8 cellular contexts compared by ENCODE assay signal in the genomic region with DNA sequence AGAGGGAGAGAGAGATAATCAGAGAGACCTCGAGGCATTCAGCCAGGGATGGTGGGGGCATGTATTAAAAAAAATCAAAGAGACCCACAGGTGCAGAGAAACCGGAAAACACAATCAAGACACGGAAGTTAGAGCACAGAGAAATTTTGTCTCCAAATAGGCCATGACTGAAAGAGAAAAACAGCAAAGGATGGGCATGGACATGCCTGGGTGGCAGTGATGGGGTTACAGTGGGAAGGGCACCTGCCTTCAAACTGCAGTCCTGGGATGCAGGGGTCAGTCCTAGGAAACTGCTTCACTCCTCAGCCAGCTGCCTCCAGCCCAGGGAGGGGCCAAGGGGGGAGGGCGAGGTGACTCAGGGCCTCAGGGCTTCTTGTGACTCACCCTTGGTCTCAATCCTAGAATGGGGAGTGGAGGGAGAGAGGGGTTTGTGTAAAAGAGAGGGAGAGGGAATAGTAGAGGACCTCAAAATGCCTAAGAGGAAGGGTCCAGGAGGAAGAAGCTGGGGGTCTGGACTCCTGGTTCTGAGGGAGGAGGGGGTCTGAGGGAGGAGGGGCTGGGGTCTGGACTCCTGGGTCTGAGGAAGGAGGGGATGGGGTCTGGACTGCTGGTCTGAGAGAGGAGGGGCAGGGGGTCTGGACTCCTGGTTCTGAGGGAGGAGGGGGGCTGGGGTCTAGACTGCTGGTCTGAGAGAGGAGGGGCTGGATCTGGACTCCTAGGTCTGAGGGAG. TPM values are rescaled to one million over a fixed set of nuclear protein-coding genes. Genes with fewer than 3 reads are reported as not detected.
DNase-seq lines count a peak whose midpoint lies in the region; ATAC-seq, FAIRE-seq and TF ChIP-seq lines count a peak whose summit lies in the region.

No MANE protein-coding gene starts in this region.

- H3K27ac ChIP-seq in CD4-positive, alpha-beta memory T cell (ENCODE audit: low read depth, low read length), result peak overlapping the region; percentile 46
- H3K27ac ChIP-seq in esophagus (ENCODE audit: low read depth in 2 of 2, low read length in 1 of 2), result peak overlapping the region; percentile 40 to 69

- H2AFZ ChIP-seq in Loucy (ENCODE audit: low read length), result peak overlapping the region; percentile 32

- CTCF ChIA-PET in CD4-positive, alpha-beta memory T cell (lab: Charles Lee; ENCODE audit: partially characterized antibody), result interaction anchor here (0.6 to 4.3 kb wide), 10 partner anchors 8 to 116 kb away, joined by 3 to 65 read pairs (median 4); partner anchors contain the start of gene SMG9
- CTCF ChIA-PET in activated CD8-positive, alpha-beta T cell treated with anti-CD3 and anti-CD28 coated beads for 36 hours (lab: Charles Lee), result interaction anchor here (0.6 to 2.1 kb wide), 14 partner anchors 8 to 265 kb away, joined by 3 to 26 read pairs (median 4); partner anchors contain the start of genes PLAUR and SMG9

- ATAC-seq in activated CD8-positive, alpha-beta T cell treated with anti-CD3 and anti-CD28 coated beads for 36 hours, result peak; percentile 37
- ATAC-seq in GM19351 (IDR thresholded peaks at IDR 0.05; ENCODE audit: unreplicated experiment), result no peak

- FAIRE-seq in D721Med (lab: Jason Lieb, UNC), result no peak

- TF ChIP-seq CTCF in Loucy (conservative IDR thresholded peaks at IDR 0.05; ENCODE audit: low read length), result no peak
- TF ChIP-seq CTCF in activated CD8-positive, alpha-beta T cell treated with anti-CD3 and anti-CD28 coated beads for 36 hours (IDR thresholded peaks at IDR 0.05), result no peak
- TF ChIP-seq CTCF in D721Med (IDR thresholded peaks at IDR 0.05; ENCODE audit: insufficient read depth, missing control alignments), result no peak
- TF ChIP-seq CTCF in nephron progenitor cell (IDR thresholded peaks at IDR 0.05), result no peak

- peaks cover 54% of the 10 kb centered on the region for H3K4me1 ChIP-seq in CD4-positive, alpha-beta memory T cell (ENCODE audit: insufficient read depth, low read length)
- H3K4me1 ChIP-seq in Loucy (ENCODE audit: insufficient read depth, low read length, poor library complexity, severe bottlenecking), result peaks cover 37% of the 10 kb centered on the region
- H3K4me1 ChIP-seq in esophagus (ENCODE audit: control insufficient read depth in 2 of 2, insufficient read depth in 2 of 2, low read length in 1 of 2), result peaks cover 5 to 30% of the 10 kb centered on the region in 2 donors

- H3K4me3 Mint-ChIP-seq in CD4-positive, alpha-beta memory T cell, result peak overlapping the region; percentile 65 to 86 (median 78)
- peak overlapping the region; percentile 67 for H3K4me3 Mint-ChIP-seq in activated CD8-positive, alpha-beta T cell treated with anti-CD3 and anti-CD28 coated beads for 36 hours
- no peak overlapping the region for H3K4me3 Mint-ChIP-seq in nephron progenitor cell

- peak; percentile 45 to 76 (median 54) for DNase-seq in CD4-positive, alpha-beta memory T cell
- DNase-seq in activated CD8-positive, alpha-beta T cell treated with anti-CD3 and anti-CD28 coated beads for 36 hours, result peak; percentile 86
- peak; percentile 83 for DNase-seq in stimulated activated CD4-positive, alpha-beta T cell treated with anti-CD3 and anti-CD28 coated beads, Interleukin-15, amount 100 ng/mL, for 24 hours
- no peak for DNase-seq in D721Med (ENCODE audit: insufficient read length, low spot score)
- no peak for DNase-seq in nephron progenitor cell

- 30 to 42% methylated on average over 4 of the region's 4 CpGs for WGBS in esophagus, 2 donors

- no peaks in the 10 kb centered on the region for H3K36me3 ChIP-seq in CD4-positive, alpha-beta memory T cell (ENCODE audit: insufficient read depth, low read length)
- no peaks in the 10 kb centered on the region for H3K36me3 ChIP-seq in Loucy (ENCODE audit: insufficient read depth, low read length)
- H3K36me3 ChIP-seq in esophagus (ENCODE audit: control insufficient read depth in 2 of 2, insufficient read depth in 2 of 2, low read length in 1 of 2), result no peaks in the 10 kb centered on the region

- peaks cover 0 to 1% (median 0%) of the 10 kb centered on the region in 8 donors for H3K9me3 Mint-ChIP-seq in CD4-positive, alpha-beta memory T cell
- H3K9me3 Mint-ChIP-seq in activated CD8-positive, alpha-beta T cell treated with anti-CD3 and anti-CD28 coated beads for 36 hours, result peaks cover 2% of the 10 kb centered on the region
- H3K9me3 Mint-ChIP-seq in nephron progenitor cell, result no peaks in the 10 kb centered on the region

- H3K4me2 ChIP-seq in Loucy (ENCODE audit: low read depth, low read length, poor library complexity, severe bottlenecking), result peak overlapping the region; percentile 52

- POLR2A ChIA-PET in CD4-positive, alpha-beta memory T cell (lab: Charles Lee; ENCODE audit: partially characterized antibody), result interaction anchor here (0.8 to 2.3 kb wide), 9 partner anchors 9 to 230 kb away, joined by 3 to 22 read pairs (median 5); partner anchors contain the start of gene SMG9
- POLR2A ChIA-PET in activated CD8-positive, alpha-beta T cell treated with anti-CD3 and anti-CD28 coated beads for 36 hours (lab: Charles Lee), result interaction anchor here (0.9 to 1.3 kb wide), 7 partner anchors 8 to 41 kb away, joined by 3 to 5 read pairs (median 4); partner anchors contain the start of gene SMG9

- intact Hi-C loops in CD4-positive, alpha-beta memory T cell (cut with micrococcal nuclease), result loop anchor here (2.0 to 10.0 kb wide), 3 partner anchors 24 to 220 kb away; no protein-coding TSS in a partner anchor
- intact Hi-C loops in activated CD8-positive, alpha-beta T cell treated with anti-CD3 and anti-CD28 coated beads for 36 hours (cut with micrococcal nuclease), result loop anchor here (10.0 kb wide), 1 partner anchor 110 kb away; the partner anchor contains the start of gene PLAUR

- H3K4me3 ChIP-seq in CD4-positive, alpha-beta memory T cell (ENCODE audit: low read length in 2 of 2), result peak overlapping the region in 1 of 2 donors; percentile 7
- H3K4me3 ChIP-seq in Loucy (ENCODE audit: low read length, poor library complexity, severe bottlenecking), result peak overlapping the region; percentile 20
- no peak overlapping the region for H3K4me3 ChIP-seq in esophagus (ENCODE audit: low read depth in 1 of 2, low read length in 2 of 2)

- no peaks in the 10 kb centered on the region for H3F3A ChIP-seq in Loucy (ENCODE audit: low read depth)

- H4K20me1 ChIP-seq in Loucy (ENCODE audit: insufficient read depth, low read length, poor library complexity, severe bottlenecking), result no peaks in the 10 kb centered on the region

- H3K9me3 ChIP-seq in CD4-positive, alpha-beta memory T cell (ENCODE audit: control insufficient read depth in 1 of 2, low read length in 2 of 2), result no peaks in the 10 kb centered on the region
- H3K9me3 ChIP-seq in Loucy (ENCODE audit: insufficient read depth, low read depth, low read length) (no peaks in the 10 kb centered on the region), esophagus (ENCODE audit: control insufficient read depth in 2 of 2, insufficient read depth in 1 of 2, low read depth in 1 of 2, low read length in 1 of 2) (no peaks in the 10 kb centered on the region)

- H3K4me1 Mint-ChIP-seq in CD4-positive, alpha-beta memory T cell, result peaks cover 32 to 60% (median 43%) of the 10 kb centered on the region in 4 donors
- peaks cover 41% of the 10 kb centered on the region for H3K4me1 Mint-ChIP-seq in activated CD8-positive, alpha-beta T cell treated with anti-CD3 and anti-CD28 coated beads for 36 hours (ENCODE audit: low read depth)
- H3K4me1 Mint-ChIP-seq in nephron progenitor cell, result peaks cover 37% of the 10 kb centered on the region

- H3K79me2 ChIP-seq in Loucy (ENCODE audit: insufficient read depth, low read length), result peaks cover 11% of the 10 kb centered on the region; the same call in 1 of the 2 replicates

- no peaks in the 10 kb centered on the region for H3K9me2 ChIP-seq in Loucy (replicated peaks; ENCODE audit: low read depth, low read length)

- peak overlapping the region; percentile 50 for H3K9ac ChIP-seq in Loucy (ENCODE audit: low read depth, low read length, poor library complexity, severe bottlenecking)

- peak overlapping the region; percentile 77 to 97 (median 95) for H3K27ac Mint-ChIP-seq in CD4-positive, alpha-beta memory T cell
- H3K27ac Mint-ChIP-seq in activated CD8-positive, alpha-beta T cell treated with anti-CD3 and anti-CD28 coated beads for 36 hours, result peak overlapping the region; percentile 94
- no peak overlapping the region for H3K27ac Mint-ChIP-seq in nephron progenitor cell

- H3K36me3 Mint-ChIP-seq in CD4-positive, alpha-beta memory T cell, result no peaks in the 10 kb centered on the region
- peaks cover 4% of the 10 kb centered on the region for H3K36me3 Mint-ChIP-seq in activated CD8-positive, alpha-beta T cell treated with anti-CD3 and anti-CD28 coated beads for 36 hours (ENCODE audit: low read depth)
- H3K36me3 Mint-ChIP-seq in nephron progenitor cell (ENCODE audit: low read depth), result no peaks in the 10 kb centered on the region

- peaks cover 0 to 2% of the 10 kb centered on the region in 2 donors for H3K27me3 Mint-ChIP-seq in CD4-positive, alpha-beta memory T cell
- H3K27me3 Mint-ChIP-seq in activated CD8-positive, alpha-beta T cell treated with anti-CD3 and anti-CD28 coated beads for 36 hours, result peaks cover 3% of the 10 kb centered on the region
- H3K27me3 Mint-ChIP-seq in nephron progenitor cell (ENCODE audit: low read depth, poor library complexity), result peaks cover 29% of the 10 kb centered on the region

- H3K27me3 ChIP-seq in CD4-positive, alpha-beta memory T cell (ENCODE audit: insufficient read depth, low read length), result no peaks in the 10 kb centered on the region
- H3K27me3 ChIP-seq in Loucy (ENCODE audit: insufficient read depth, low read length, poor library complexity, severe bottlenecking) (no peaks in the 10 kb centered on the region), esophagus (ENCODE audit: control insufficient read depth in 1 of 2, insufficient read depth in 2 of 2, low read length in 2 of 2) (no peaks in the 10 kb centered on the region)

RNA-seq across cellular contexts. Expression of gene KCNN4, which starts 3.6 kb away (rescaled TPM):
- total RNA-seq in CD4-positive, alpha-beta memory T cell, result 10 to 100 TPM; 33.6 to 33.9 TPM
- 10 to 100 TPM; 10.5 to 23.7 TPM for polyA plus RNA-seq in CD4-positive, alpha-beta memory T cell
- total RNA-seq in activated CD8-positive, alpha-beta T cell treated with anti-CD3 and anti-CD28 coated beads for 36 hours, result 10 to 100 TPM; 49.5 to 49.6 TPM
- polyA plus RNA-seq in esophagus, result 1 to 10 TPM; 3.9 to 4.6 TPM

RNA-seq across cellular contexts. Expression of gene LYPD5, which starts 17.8 kb away (rescaled TPM):
- under 1 TPM; 0.49 to 0.97 TPM for total RNA-seq in CD4-positive, alpha-beta memory T cell
- under 1 TPM; 0.27 to 0.50 TPM for polyA plus RNA-seq in CD4-positive, alpha-beta memory T cell
- total RNA-seq in activated CD8-positive, alpha-beta T cell treated with anti-CD3 and anti-CD28 coated beads for 36 hours, result under 1 TPM; 0.51 to 0.61 TPM
- 10 to 100 TPM in 1 of 2 donors, 1 to 10 TPM in 1; 3.8 to 12.3 TPM for polyA plus RNA-seq in esophagus

RNA-seq across cellular contexts. Expression of gene SMG9, which starts 29.7 kb away (rescaled TPM):
- 10 to 100 TPM; 57.6 to 57.9 TPM for total RNA-seq in CD4-positive, alpha-beta memory T cell
- 10 to 100 TPM in 1 of 2 donors, 1 to 10 TPM in 1; 3.8 to 13.7 TPM for polyA plus RNA-seq in CD4-positive, alpha-beta memory T cell
- 10 to 100 TPM; 48.9 to 53.1 TPM for total RNA-seq in activated CD8-positive, alpha-beta T cell treated with anti-CD3 and anti-CD28 coated beads for 36 hours
- 10 to 100 TPM; 15.8 to 23.2 TPM for polyA plus RNA-seq in esophagus

RNA-seq across cellular contexts. Expression of gene ZNF283, which starts 42.7 kb away (rescaled TPM):
- total RNA-seq in CD4-positive, alpha-beta memory T cell, result 10 to 100 TPM; 18.1 to 20.7 TPM
- polyA plus RNA-seq in CD4-positive, alpha-beta memory T cell, result 1 to 10 TPM; 4.3 to 4.9 TPM
- 1 to 10 TPM; 6.6 to 7.2 TPM for total RNA-seq in activated CD8-positive, alpha-beta T cell treated with anti-CD3 and anti-CD28 coated beads for 36 hours
- 1 to 10 TPM; 1.6 to 3.2 TPM for polyA plus RNA-seq in esophagus

Comparison
In these comparisons a context has a peak if more than half of its experiments do, and no peak if none do; other contexts are left out.
1. DNase-seq: peak in CD4-positive, alpha-beta memory T cell (5 of 5), activated CD8-positive, alpha-beta T cell treated with anti-CD3 and anti-CD28 coated beads for 36 hours (single experiment) and stimulated activated CD4-positive, alpha-beta T cell treated with anti-CD3 and anti-CD28 coated beads, Interleukin-15, amount 100 ng/mL, for 24 hours (single experiment); none in D721Med (single experiment) and nephron progenitor cell (single experiment).